Comparison of ENCODE assay signal across 15 cellular contexts in genomic region chr2:202786792-202787191, GRCh38.
DNase-seq lines count a peak whose midpoint lies in the region; ATAC-seq and TF ChIP-seq lines count a peak whose summit lies in the region.
"Had no signal": no experiment of that assay in that cellular context is flagged by ENCODE, and none has a peak within 500 bp of the region (broad histone marks: within the 10 kb centered on the region; RNA-seq: fewer than 3 reads in every experiment).

No MANE protein-coding gene starts in this region.

- H3K79me2 ChIP-seq in neural progenitor cell (ENCODE audit: low read depth) = no peaks in the 10 kb centered on the region

- no peak overlapping the region for H2AFZ ChIP-seq in neural progenitor cell (replicated peaks)

- H3K36me3 Mint-ChIP-seq in neural progenitor cell = peaks cover 30% of the 10 kb centered on the region

- no peaks in the 10 kb centered on the region for H4K20me1 ChIP-seq in neural progenitor cell (ENCODE audit: low read depth)

- H3K27ac Mint-ChIP-seq in neural progenitor cell = no peak overlapping the region

- no peak overlapping the region for H3K4me3 ChIP-seq in fibroblast of villous mesenchyme (ENCODE audit: low read depth, low read length)
- H3K4me3 ChIP-seq in neural progenitor cell = no peak overlapping the region
- H3K4me3 ChIP-seq: HAP-1 had no signal

- DNase-seq in NCI-H82 (lab: John Stamatoyannopoulos, UW) (peak; percentile 41), NCI-H82 treated with DMSO at 0.1 percent for 48 hours (lab: John Stamatoyannopoulos, UW; ENCODE audit: unreplicated experiment) (no peak), fibroblast of villous mesenchyme (ENCODE audit: low read depth) (peak; percentile 11), neural progenitor cell (ENCODE audit: low spot score) (peak; percentile 16), OCI-M1 (lab: John Stamatoyannopoulos, UW) (no peak), left ventricle myocardium superior (no peak), SHP77 treated with DMSO at 0.1 percent for 48 hours (lab: John Stamatoyannopoulos, UW) (no peak)
- no peak for DNase-seq in activated CD4-positive, alpha-beta T cell treated with anti-CD3 and anti-CD28 coated beads for 4 hours
- DNase-seq: CD8-positive, alpha-beta T cell; COR-L47; DND-41; GDM1 had no signal

- H3K9me3 Mint-ChIP-seq in neural progenitor cell = no peaks in the 10 kb centered on the region
- H3K9me3 Mint-ChIP-seq: CD8-positive, alpha-beta T cell had no signal

- H3K9ac ChIP-seq in neural progenitor cell = no peak overlapping the region

- peak overlapping the region; percentile 44 for H3K27ac ChIP-seq in neural progenitor cell
- H3K27ac ChIP-seq: 22Rv1 had no signal

- intact Hi-C loops in left ventricle myocardium superior (cut with micrococcal nuclease) = no loop called here

- peaks cover 19% of the 10 kb centered on the region for H3K4me1 Mint-ChIP-seq in neural progenitor cell
- H3K4me1 Mint-ChIP-seq: CD14-positive monocyte had no signal

- H3K4me1 ChIP-seq in neural progenitor cell = no peaks in the 10 kb centered on the region

- H3K27me3 ChIP-seq in neural progenitor cell = no peaks in the 10 kb centered on the region

- no peaks in the 10 kb centered on the region for H3F3A ChIP-seq in neural progenitor cell (ENCODE audit: low read depth)

- no peak overlapping the region for H3K4me2 ChIP-seq in neural progenitor cell

- H3K4me3 Mint-ChIP-seq in neural progenitor cell = no peak overlapping the region
- H3K4me3 Mint-ChIP-seq: CD14-positive monocyte; CD8-positive, alpha-beta T cell had no signal

- ATAC-seq in left ventricle myocardium superior = no peak
- ATAC-seq: CD8-positive, alpha-beta T cell had no signal

- no peaks in the 10 kb centered on the region for H3K36me3 ChIP-seq in neural progenitor cell
- H3K36me3 ChIP-seq: HAP-1 had no signal

- H3K9me3 ChIP-seq in neural progenitor cell (ENCODE audit: low read depth) = no peaks in the 10 kb centered on the region
- H3K9me3 ChIP-seq: HAP-1 had no signal

- TF ChIP-seq CTCF in fibroblast of villous mesenchyme (IDR thresholded peaks at IDR 0.05; ENCODE audit: insufficient read depth, low read depth, low read length) (no peak), neural progenitor cell (IDR thresholded peaks at IDR 0.05) (no peak)

- H3K27me3 Mint-ChIP-seq in neural progenitor cell (ENCODE audit: insufficient read depth, low read depth) = peaks cover 5% of the 10 kb centered on the region

Comparison
In these comparisons a context has a peak if more than half of its experiments do, and no peak if none do; other contexts are left out.
1. DNase-seq: peak in NCI-H82 (single experiment), fibroblast of villous mesenchyme (single experiment) and neural progenitor cell (single experiment); none in NCI-H82 treated with DMSO at 0.1 percent for 48 hours (single experiment), activated CD4-positive, alpha-beta T cell treated with anti-CD3 and anti-CD28 coated beads for 4 hours (0 of 2), OCI-M1 (single experiment), left ventricle myocardium superior (single experiment) and SHP77 treated with DMSO at 0.1 percent for 48 hours (single experiment).